ENCODE assay signal across 33 cellular contexts in genomic region chr13:111963031-111963430, GRCh38.
"Had no signal": no experiment of that assay in that cellular context is flagged by ENCODE, and none has a peak within 500 bp of the region (broad histone marks: within the 10 kb centered on the region; RNA-seq: fewer than 3 reads in every experiment).

No MANE protein-coding gene starts in this region.

- H3K4me3 Mint-ChIP-seq: activated B cell treated with CpG ODN at 0.5 μM for 24 hours; activated CD4-positive, alpha-beta memory T cell treated with anti-CD3 and anti-CD28 coated beads for 36 hours; activated CD4-positive, alpha-beta T cell treated with anti-CD3 and anti-CD28 coated beads, Interleukin-2, amount 10 ng/mL, durations not matched to agents 24 days and 14 days; activated CD8-positive, alpha-beta memory T cell treated with anti-CD3 and anti-CD28 coated beads, Interleukin-2, amount 10 ng/mL, durations not matched to agents 7 days and 5 days; activated CD8-positive, alpha-beta T cell treated with anti-CD3 and anti-CD28 coated beads, Interleukin-2, amount 10 ng/mL, durations not matched to agents 7 days and 5 days; activated naive CD4-positive, alpha-beta T cell treated with anti-CD3 and anti-CD28 coated beads for 36 hours; activated naive CD4-positive, alpha-beta T cell treated with anti-CD3 and anti-CD28 coated beads, Interleukin-2, amount 50 U/mL, for 24 hours; activated naive CD8-positive, alpha-beta T cell treated with anti-CD3 and anti-CD28 coated beads for 36 hours; activated naive CD8-positive, alpha-beta T cell treated with anti-CD3 and anti-CD28 coated beads, Interleukin-2, amount 50 U/mL, for 24 hours; activated T-helper 1 cell treated with anti-CD3 and anti-CD28 coated beads, Interleukin-12 subunit alpha, Interleukin-12 subunit beta, Interleukin-2, Interleukin-4 antibody, amounts not matched to agents 30 ng/mL and 10 ng/mL and 1 ng/mL, durations not matched to agents 14 hours and 24 hours and 36 hours; T-helper 17 cell; T-helper 2 cell treated with Interferon-gamma antibody and Interleukin-4, amounts not matched to agents 5 μg/mL and 100 μg/mL, for 36 hours had no signal

- H3K4me3 ChIP-seq: adrenal gland, body of pancreas, colonic mucosa, esophagus squamous epithelium, gastroesophageal sphincter had no signal

- H3K9me3 ChIP-seq: adrenal gland, body of pancreas, colonic mucosa, esophagus squamous epithelium, gastroesophageal sphincter had no signal

- H3K27ac Mint-ChIP-seq: activated B cell treated with CpG ODN at 0.5 μM for 24 hours; activated CD4-positive, alpha-beta memory T cell treated with anti-CD3 and anti-CD28 coated beads for 36 hours; activated CD4-positive, alpha-beta T cell treated with anti-CD3 and anti-CD28 coated beads, Interleukin-2, amount 10 ng/mL, durations not matched to agents 24 days and 14 days; activated CD8-positive, alpha-beta memory T cell treated with anti-CD3 and anti-CD28 coated beads, Interleukin-2, amount 10 ng/mL, durations not matched to agents 7 days and 5 days; activated CD8-positive, alpha-beta T cell treated with anti-CD3 and anti-CD28 coated beads, Interleukin-2, amount 10 ng/mL, durations not matched to agents 7 days and 5 days; activated naive CD4-positive, alpha-beta T cell treated with anti-CD3 and anti-CD28 coated beads for 36 hours; activated naive CD4-positive, alpha-beta T cell treated with anti-CD3 and anti-CD28 coated beads, Interleukin-2, amount 50 U/mL, for 24 hours; activated naive CD8-positive, alpha-beta T cell treated with anti-CD3 and anti-CD28 coated beads for 36 hours; activated naive CD8-positive, alpha-beta T cell treated with anti-CD3 and anti-CD28 coated beads, Interleukin-2, amount 50 U/mL, for 24 hours; activated T-helper 1 cell treated with anti-CD3 and anti-CD28 coated beads, Interleukin-12 subunit alpha, Interleukin-12 subunit beta, Interleukin-2, Interleukin-4 antibody, amounts not matched to agents 30 ng/mL and 10 ng/mL and 1 ng/mL, durations not matched to agents 14 hours and 24 hours and 36 hours; activated T-helper 2 cell treated with anti-CD3 and anti-CD28 coated beads, Interferon-gamma antibody, Interleukin-2, Interleukin-4, amounts not matched to agents 10 μg/mL and 5 μg/mL and 100 μg/mL, durations not matched to agents 14 hours and 24 hours and 36 hours; T-helper 17 cell; T-helper 2 cell treated with Interferon-gamma antibody and Interleukin-4, amounts not matched to agents 5 μg/mL and 100 μg/mL, for 36 hours had no signal

- H3K27ac ChIP-seq: adrenal gland, body of pancreas, colonic mucosa, epithelial cell of prostate, esophagus squamous epithelium, gastroesophageal sphincter, WERI-Rb-1 had no signal

- H3K4me1 Mint-ChIP-seq: activated B cell treated with CpG ODN at 0.5 μM for 24 hours; activated CD4-positive, alpha-beta T cell treated with anti-CD3 and anti-CD28 coated beads, Interleukin-2, amount 10 ng/mL, durations not matched to agents 24 days and 14 days; activated CD8-positive, alpha-beta memory T cell treated with anti-CD3 and anti-CD28 coated beads, Interleukin-2, amount 10 ng/mL, durations not matched to agents 7 days and 5 days; activated naive CD4-positive, alpha-beta T cell treated with anti-CD3 and anti-CD28 coated beads, Interleukin-2, amount 50 U/mL, for 24 hours; activated naive CD8-positive, alpha-beta T cell treated with anti-CD3 and anti-CD28 coated beads for 36 hours; activated naive CD8-positive, alpha-beta T cell treated with anti-CD3 and anti-CD28 coated beads, Interleukin-2, amount 50 U/mL, for 24 hours; T-helper 17 cell had no signal

- DNase-seq: activated B cell treated with CpG ODN at 0.5 μM for 24 hours; activated CD4-positive, alpha-beta memory T cell treated with anti-CD3 and anti-CD28 coated beads for 36 hours; activated CD4-positive, alpha-beta T cell treated with anti-CD3 and anti-CD28 coated beads, Interleukin-2, amount 10 ng/mL, durations not matched to agents 24 days and 14 days; activated CD8-positive, alpha-beta memory T cell treated with anti-CD3 and anti-CD28 coated beads, Interleukin-2, amount 10 ng/mL, durations not matched to agents 7 days and 5 days; activated CD8-positive, alpha-beta memory T cell treated with anti-CD3 and anti-CD28 coated beads, Interleukin-2, amount 50 U/mL, for 4 hours; activated CD8-positive, alpha-beta T cell treated with anti-CD3 and anti-CD28 coated beads, Interleukin-2, amount 10 ng/mL, durations not matched to agents 7 days and 5 days; activated effector memory CD4-positive, alpha-beta T cell treated with anti-CD3 and anti-CD28 coated beads, Interleukin-2, amount 50 U/mL, for 16 hours; activated naive CD4-positive, alpha-beta T cell treated with anti-CD3 and anti-CD28 coated beads for 36 hours; activated naive CD8-positive, alpha-beta T cell treated with anti-CD3 and anti-CD28 coated beads for 36 hours; activated naive CD8-positive, alpha-beta T cell treated with anti-CD3 and anti-CD28 coated beads, Interleukin-2, amount 50 U/mL, for 24 hours; activated T-cell treated with anti-CD3 and anti-CD28 coated beads, Interleukin-2, amount 50 U/mL, for 1 hour; activated T-cell treated with anti-CD3 and anti-CD28 coated beads, Interleukin-2, amount 50 U/mL, for 48 hours; adrenal gland; amygdala; aorta; body of pancreas; central memory CD4-positive, alpha-beta T cell; cerebellar nuclear complex; colonic mucosa; effector CD8-positive, alpha-beta T cell; esophagus squamous epithelium; foreskin melanocyte; T-helper 1 cell; T-helper 17 cell; T1000; WERI-Rb-1 had no signal

- H3K27me3 Mint-ChIP-seq: activated B cell treated with CpG ODN at 0.5 μM for 24 hours; activated CD4-positive, alpha-beta T cell treated with anti-CD3 and anti-CD28 coated beads, Interleukin-2, amount 10 ng/mL, durations not matched to agents 24 days and 14 days; activated CD8-positive, alpha-beta memory T cell treated with anti-CD3 and anti-CD28 coated beads, Interleukin-2, amount 10 ng/mL, durations not matched to agents 7 days and 5 days; activated naive CD4-positive, alpha-beta T cell treated with anti-CD3 and anti-CD28 coated beads, Interleukin-2, amount 50 U/mL, for 24 hours had no signal

- H3K4me1 ChIP-seq: adrenal gland, body of pancreas, colonic mucosa, esophagus squamous epithelium, gastroesophageal sphincter had no signal

- H3K27me3 ChIP-seq: adrenal gland, body of pancreas, colonic mucosa had no signal

- ATAC-seq: activated CD4-positive, CD25-positive, alpha-beta regulatory T cell treated with anti-CD3 and anti-CD28 coated beads, Interleukin-2, amount 50 U/mL, for 24 hours; activated CD8-positive, alpha-beta memory T cell treated with anti-CD3 and anti-CD28 coated beads, Interleukin-2, amount 10 ng/mL, durations not matched to agents 7 days and 5 days; activated CD8-positive, alpha-beta T cell treated with anti-CD3 and anti-CD28 coated beads, Interleukin-2, amount 10 ng/mL, durations not matched to agents 7 days and 5 days; activated naive CD8-positive, alpha-beta T cell treated with anti-CD3 and anti-CD28 coated beads, Interleukin-2, amount 50 U/mL, for 24 hours; body of pancreas; gastroesophageal sphincter; T-helper 17 cell had no signal

- H3K36me3 Mint-ChIP-seq: activated CD4-positive, alpha-beta memory T cell treated with anti-CD3 and anti-CD28 coated beads for 36 hours; activated CD8-positive, alpha-beta memory T cell treated with anti-CD3 and anti-CD28 coated beads, Interleukin-2, amount 10 ng/mL, durations not matched to agents 7 days and 5 days; activated naive CD4-positive, alpha-beta T cell treated with anti-CD3 and anti-CD28 coated beads, Interleukin-2, amount 50 U/mL, for 24 hours; activated naive CD8-positive, alpha-beta T cell treated with anti-CD3 and anti-CD28 coated beads for 36 hours had no signal

- H3K36me3 ChIP-seq: adrenal gland, colonic mucosa, esophagus squamous epithelium, gastroesophageal sphincter, WERI-Rb-1 had no signal

- H3K9me3 Mint-ChIP-seq: activated B cell treated with CpG ODN at 0.5 μM for 24 hours; activated CD4-positive, alpha-beta memory T cell treated with anti-CD3 and anti-CD28 coated beads for 36 hours; activated CD4-positive, alpha-beta T cell treated with anti-CD3 and anti-CD28 coated beads, Interleukin-2, amount 10 ng/mL, durations not matched to agents 24 days and 14 days; activated naive CD4-positive, alpha-beta T cell treated with anti-CD3 and anti-CD28 coated beads for 36 hours; activated naive CD4-positive, alpha-beta T cell treated with anti-CD3 and anti-CD28 coated beads, Interleukin-2, amount 50 U/mL, for 24 hours; activated naive CD8-positive, alpha-beta T cell treated with anti-CD3 and anti-CD28 coated beads for 36 hours; activated naive CD8-positive, alpha-beta T cell treated with anti-CD3 and anti-CD28 coated beads, Interleukin-2, amount 50 U/mL, for 24 hours; activated T-helper 1 cell treated with anti-CD3 and anti-CD28 coated beads, Interleukin-12 subunit alpha, Interleukin-12 subunit beta, Interleukin-2, Interleukin-4 antibody, amounts not matched to agents 30 ng/mL and 10 ng/mL and 1 ng/mL, durations not matched to agents 14 hours and 24 hours and 36 hours; activated T-helper 2 cell treated with anti-CD3 and anti-CD28 coated beads, Interferon-gamma antibody, Interleukin-2, Interleukin-4, amounts not matched to agents 10 μg/mL and 5 μg/mL and 100 μg/mL, durations not matched to agents 14 hours and 24 hours and 36 hours; T-helper 2 cell treated with Interferon-gamma antibody and Interleukin-4, amounts not matched to agents 5 μg/mL and 100 μg/mL, for 36 hours had no signal
